In the genomic region with DNA sequence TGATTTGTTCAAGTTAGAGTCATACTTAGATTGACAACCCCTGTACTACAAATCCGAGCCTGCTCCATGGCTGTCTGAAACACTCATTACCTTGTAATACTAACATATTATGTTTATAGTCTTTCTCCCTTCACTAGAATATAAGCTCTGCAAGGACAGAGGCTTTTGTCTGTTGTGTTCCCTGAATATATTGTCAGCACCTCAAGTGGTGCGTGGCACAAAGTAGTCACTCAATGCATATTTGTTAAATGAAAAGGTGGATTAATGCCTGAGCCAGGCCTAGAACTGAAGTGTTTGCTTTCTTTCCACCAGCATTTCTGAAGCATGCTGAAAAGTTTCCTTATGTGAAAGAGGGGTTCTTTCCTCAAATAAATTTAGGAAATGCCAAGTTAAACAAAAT, we compare ENCODE assay signal across 20 cellular contexts. TPM values are rescaled to one million over a fixed set of nuclear protein-coding genes. Genes with fewer than 3 reads are reported as not detected.
A peak's percentile ranks its signal among the peaks of the same experiment; 100 is the strongest.
DNase-seq lines count a peak whose midpoint lies in the region; ATAC-seq and TF ChIP-seq lines count a peak whose summit lies in the region.
"Had no signal": no experiment of that assay in that cellular context is flagged by ENCODE, and none has a peak within 500 bp of the region (broad histone marks: within the 10 kb centered on the region; RNA-seq: fewer than 3 reads in every experiment).

No MANE protein-coding gene starts in this region.

- no peaks in the 10 kb centered on the region for H3F3A ChIP-seq in PC-9 (ENCODE audit: insufficient read depth, low read depth)

- CTCF ChIA-PET in PC-9 (lab: Charles Lee), result no interaction called here
- CTCF ChIA-PET in Caco-2 (lab: Charles Lee), result interaction anchor here (0.9 to 1.0 kb wide), 2 partner anchors 33 to 312 kb away, joined by 3 to 4 read pairs; no protein-coding TSS in a partner anchor

- H3K9ac ChIP-seq in subcutaneous abdominal adipose tissue (ENCODE audit: low read length in 5 of 5), result no peak overlapping the region

- no peaks in the 10 kb centered on the region for H3K9me2 ChIP-seq in PC-9 (ENCODE audit: insufficient read depth)

- no peak overlapping the region for H3K27ac Mint-ChIP-seq in activated CD4-positive, alpha-beta T cell treated with anti-CD3 and anti-CD28 coated beads, Interleukin-2, amount 10 ng/mL, durations not matched to agents 24 days and 14 days
- H3K27ac Mint-ChIP-seq in Caco-2 (ENCODE audit: unreplicated experiment), result no peak overlapping the region

- H3K4me1 ChIP-seq in subcutaneous abdominal adipose tissue (ENCODE audit: control insufficient read depth in 5 of 5, insufficient read depth in 5 of 5, low read length in 5 of 5) (peaks cover 0 to 34% (median 19%) of the 10 kb centered on the region in 5 donors), PC-9 (replicated peaks; ENCODE audit: insufficient read depth) (peaks cover 6% of the 10 kb centered on the region; the same call in 1 of the 2 replicates), Caco-2 (peaks cover 25% of the 10 kb centered on the region)

- H3K4me2 ChIP-seq in PC-9, result no peak overlapping the region

- H3K27ac ChIP-seq in subcutaneous abdominal adipose tissue (ENCODE audit: low read depth, low read length), result peak overlapping the region; percentile 38
- no peak overlapping the region for H3K27ac ChIP-seq in PC-9
- H3K27ac ChIP-seq: right atrium auricular region, SJSA1, vagina had no signal

- BruUV-seq in PC-9 (replicated peaks; lab: Mats Ljungman, UMichigan) (no TSS peak), Caco-2 (replicated peaks; lab: Mats Ljungman, UMichigan) (no TSS peak)

- H3K9me3 Mint-ChIP-seq in activated CD4-positive, alpha-beta T cell treated with anti-CD3 and anti-CD28 coated beads, Interleukin-2, amount 10 ng/mL, durations not matched to agents 24 days and 14 days, result no peaks in the 10 kb centered on the region
- H3K9me3 Mint-ChIP-seq in Caco-2 (ENCODE audit: unreplicated experiment), result no peaks in the 10 kb centered on the region

- POLR2A ChIA-PET in PC-9 (lab: Charles Lee; ENCODE audit: unreplicated experiment), result interaction anchor here (0.6 kb wide), 1 partner anchor 66 kb away, joined by 3 read pairs; no protein-coding TSS in a partner anchor
- POLR2A ChIA-PET in Caco-2 (lab: Charles Lee), result no interaction called here

- no peak overlapping the region for H2AFZ ChIP-seq in PC-9

- H3K4me3 Mint-ChIP-seq in activated CD4-positive, alpha-beta T cell treated with anti-CD3 and anti-CD28 coated beads, Interleukin-2, amount 10 ng/mL, durations not matched to agents 24 days and 14 days, result no peak overlapping the region
- no peak overlapping the region for H3K4me3 Mint-ChIP-seq in Caco-2 (ENCODE audit: unreplicated experiment)

- H3K4me1 Mint-ChIP-seq in activated CD4-positive, alpha-beta T cell treated with anti-CD3 and anti-CD28 coated beads, Interleukin-2, amount 10 ng/mL, durations not matched to agents 24 days and 14 days, result peaks cover 55% of the 10 kb centered on the region
- H3K4me1 Mint-ChIP-seq in Caco-2 (ENCODE audit: low read depth, unreplicated experiment), result peaks cover 19% of the 10 kb centered on the region

- H3K4me3 ChIP-seq in subcutaneous abdominal adipose tissue (ENCODE audit: low read depth in 1 of 5, low read length in 5 of 5), result no peak overlapping the region
- H3K4me3 ChIP-seq in PC-9, result no peak overlapping the region
- no peak overlapping the region for H3K4me3 ChIP-seq in Caco-2 (ENCODE audit: low read depth, low read length)
- H3K4me3 ChIP-seq: dorsolateral prefrontal cortex, right atrium auricular region, SJSA1, vagina had no signal

- H3K36me3 Mint-ChIP-seq in activated CD4-positive, alpha-beta T cell treated with anti-CD3 and anti-CD28 coated beads, Interleukin-2, amount 10 ng/mL, durations not matched to agents 24 days and 14 days (ENCODE audit: low read depth), result peaks cover 41% of the 10 kb centered on the region
- H3K36me3 Mint-ChIP-seq in Caco-2 (ENCODE audit: insufficient read depth, unreplicated experiment), result peaks cover 35% of the 10 kb centered on the region

- H3K36me3 ChIP-seq in subcutaneous abdominal adipose tissue (ENCODE audit: control insufficient read depth in 5 of 5, insufficient read depth in 5 of 5, low read length in 5 of 5), result peaks cover 0 to 2% (median 0%) of the 10 kb centered on the region in 5 donors
- 0 out of 2 replicates have a peak, but pooled peaks cover 3% of the 10 kb centered on the region for H3K36me3 ChIP-seq in PC-9 (ENCODE audit: low read depth)
- peaks cover 2% of the 10 kb centered on the region; the same call in 1 of the 2 replicates for H3K36me3 ChIP-seq in Caco-2 (ENCODE audit: control insufficient read depth, insufficient read depth, low read length)
- H3K36me3 ChIP-seq: right atrium auricular region, vagina had no signal

- intact Hi-C loops in activated CD4-positive, alpha-beta T cell treated with anti-CD3 and anti-CD28 coated beads, Interleukin-2, amount 10 ng/mL, durations not matched to agents 24 days and 14 days (cut with micrococcal nuclease), result loop anchor here (5.0 kb wide), 1 partner anchor 278 kb away; a partner anchor contains a TSS
- intact Hi-C loops in PC-9 (cut with micrococcal nuclease; ENCODE audit: unreplicated experiment) (no loop called here), Caco-2 (cut with micrococcal nuclease; ENCODE audit: unreplicated experiment) (no loop called here)

- peaks cover 33% of the 10 kb centered on the region for H3K79me2 ChIP-seq in PC-9 (ENCODE audit: low read depth)

- DNase-seq in activated CD4-positive, alpha-beta T cell treated with anti-CD3 and anti-CD28 coated beads, Interleukin-2, amount 10 ng/mL, durations not matched to agents 24 days and 14 days, result peak; percentile 51
- no peak for DNase-seq in activated CD4-positive, alpha-beta T cell treated with anti-CD3 and anti-CD28 coated beads for 48 hours
- peak; percentile 48 for DNase-seq in NCI-H69 (lab: John Stamatoyannopoulos, UW)
- DNase-seq in NCI-H446 treated with DMSO at 0.1 percent for 48 hours (lab: John Stamatoyannopoulos, UW), result no peak
- no peak for DNase-seq in PC-9
- no peak for DNase-seq in Caco-2
- DNase-seq: activated CD8-positive, alpha-beta memory T cell treated with anti-CD3 and anti-CD28 coated beads, Interleukin-2, amount 50 U/mL, for 48 hours; central memory CD4-positive, alpha-beta T cell; dorsolateral prefrontal cortex; hippocampal formation; NCI-H1436; nucleus accumbens; PC-3; stimulated activated CD4-positive, alpha-beta T cell treated with anti-CD3 and anti-CD28 coated beads, Interleukin-15, amount 100 ng/mL, for 24 hours had no signal

- H3K27me3 ChIP-seq in subcutaneous abdominal adipose tissue (ENCODE audit: control insufficient read depth in 5 of 5, insufficient read depth in 4 of 5, low read length in 5 of 5), result no peaks in the 10 kb centered on the region
- H3K27me3 ChIP-seq in PC-9 (ENCODE audit: insufficient read depth, low read depth), result no peaks in the 10 kb centered on the region
- H3K27me3 ChIP-seq in Caco-2 (replicated peaks; ENCODE audit: control insufficient read depth, insufficient read depth, low read length), result no peaks in the 10 kb centered on the region
- H3K27me3 ChIP-seq: dorsolateral prefrontal cortex, right atrium auricular region, SJSA1, vagina had no signal

- peaks cover 4% of the 10 kb centered on the region; the same call in 1 of the 2 replicates for H4K20me1 ChIP-seq in PC-9 (ENCODE audit: insufficient read depth)

- H3K27me3 Mint-ChIP-seq in activated CD4-positive, alpha-beta T cell treated with anti-CD3 and anti-CD28 coated beads, Interleukin-2, amount 10 ng/mL, durations not matched to agents 24 days and 14 days, result no peaks in the 10 kb centered on the region
- H3K27me3 Mint-ChIP-seq in Caco-2 (ENCODE audit: insufficient read depth, unreplicated experiment), result no peaks in the 10 kb centered on the region
- H3K27me3 Mint-ChIP-seq: B cell had no signal

- ATAC-seq in esophagus mucosa, result peak; percentile 46
- ATAC-seq: PC-3 had no signal

- H3K9me3 ChIP-seq in subcutaneous abdominal adipose tissue (ENCODE audit: control insufficient read depth in 5 of 5, low read length in 5 of 5) (no peaks in the 10 kb centered on the region), PC-9 (ENCODE audit: insufficient read depth, low read depth) (no peaks in the 10 kb centered on the region), Caco-2 (no peaks in the 10 kb centered on the region)
- H3K9me3 ChIP-seq: right atrium auricular region, SJSA1, vagina had no signal

- TF ChIP-seq CTCF in PC-9 (conservative IDR thresholded peaks at IDR 0.05) (no peak), Caco-2 (IDR thresholded peaks at IDR 0.05; ENCODE audit: insufficient read depth in 1 of 2, low read depth in 1 of 2, low read length in 1 of 2, severe bottlenecking in 1 of 2, unreplicated experiment in 1 of 2) (no peak)

RNA-seq across cellular contexts. Expression of a gene that starts 36.3 kb away (rescaled TPM):
- 103 and 111 TPM in 2 replicates for total RNA-seq in activated CD4-positive, alpha-beta T cell treated with anti-CD3 and anti-CD28 coated beads, Interleukin-2, amount 10 ng/mL, durations not matched to agents 24 days and 14 days
- total RNA-seq in esophagus mucosa, result 181 TPM
- total RNA-seq in PC-9 (2021), result 25.5 and 27.6 TPM in 2 replicates
- total RNA-seq in Caco-2 (2022), result 78.1 and 81.0 TPM in 2 replicates

Comparison
In these comparisons a context has a peak if more than half of its experiments do, and no peak if none do; other contexts are left out.
1. DNase-seq: peak in activated CD4-positive, alpha-beta T cell treated with anti-CD3 and anti-CD28 coated beads, Interleukin-2, amount 10 ng/mL, durations not matched to agents 24 days and 14 days (single experiment) and NCI-H69 (single experiment); none in activated CD4-positive, alpha-beta T cell treated with anti-CD3 and anti-CD28 coated beads for 48 hours (single experiment), NCI-H446 treated with DMSO at 0.1 percent for 48 hours (single experiment), PC-9 (0 of 2) and Caco-2 (0 of 2).